22 cellular contexts compared by ENCODE assay signal in genomic region chr9:129273941-129274709, GRCh38.
DNase-seq lines count a peak whose midpoint lies in the region; ATAC-seq, FAIRE-seq and TF ChIP-seq lines count a peak whose summit lies in the region.
"Had no signal": no experiment of that assay in that cellular context is flagged by ENCODE, and none has a peak within 500 bp of the region (broad histone marks: within the 10 kb centered on the region; RNA-seq: fewer than 3 reads in every experiment).

No MANE protein-coding gene starts in this region.

- H3K27me3 ChIP-seq in H1 (replicated peaks in 1 of 4; ENCODE audit: control insufficient read depth in 3 of 4, extremely low read depth in 1 of 4, insufficient read depth in 3 of 4, low read length in 3 of 4) (peaks cover 0 to 2% (median 0%) of the 10 kb centered on the region in 4 experiments; a peak in 3 of 7 replicates), spleen (replicated peaks in 1 of 7) (peaks cover 0 to 34% (median 0%) of the 10 kb centered on the region in 7 donors)
- H3K27me3 ChIP-seq: BE2C, neural progenitor cell, upper lobe of left lung had no signal

- peaks cover 24% of the 10 kb centered on the region for H3K4me1 Mint-ChIP-seq in activated CD4-positive, alpha-beta memory T cell treated with anti-CD3 and anti-CD28 coated beads for 36 hours (ENCODE audit: low read depth)
- H3K4me1 Mint-ChIP-seq in activated CD4-positive, alpha-beta memory T cell treated with anti-CD3 and anti-CD28 coated beads, Interleukin-2, amount 10 ng/mL, durations not matched to agents 7 days and 5 days = peaks cover 30% of the 10 kb centered on the region
- peaks cover 21% of the 10 kb centered on the region for H3K4me1 Mint-ChIP-seq in T-helper 2 cell treated with Interferon-gamma antibody and Interleukin-4, amounts not matched to agents 5 μg/mL and 100 μg/mL, for 36 hours (ENCODE audit: low read depth)
- H3K4me1 Mint-ChIP-seq in natural killer cell = peaks cover 22 to 28% of the 10 kb centered on the region in 2 donors

- H3K23ac ChIP-seq in H1 (ENCODE audit: insufficient read length) = no peak overlapping the region

- H4K5ac ChIP-seq in H1 (ENCODE audit: insufficient read length, low read depth, low read length) = no peak overlapping the region

- no peak overlapping the region for H3K4me3 Mint-ChIP-seq in activated CD4-positive, alpha-beta memory T cell treated with anti-CD3 and anti-CD28 coated beads for 36 hours
- no peak overlapping the region for H3K4me3 Mint-ChIP-seq in activated CD4-positive, alpha-beta memory T cell treated with anti-CD3 and anti-CD28 coated beads, Interleukin-2, amount 10 ng/mL, durations not matched to agents 7 days and 5 days
- no peak overlapping the region for H3K4me3 Mint-ChIP-seq in T-helper 2 cell treated with Interferon-gamma antibody and Interleukin-4, amounts not matched to agents 5 μg/mL and 100 μg/mL, for 36 hours
- no peak overlapping the region for H3K4me3 Mint-ChIP-seq in natural killer cell
- H3K4me3 Mint-ChIP-seq: central memory CD8-positive, alpha-beta T cell; neural progenitor cell had no signal

- TF ChIP-seq POLR2A in H1 (IDR thresholded peaks at IDR 0.05; ENCODE audit: control extremely low read depth in 1 of 2, low read depth in 2 of 2, low read length in 2 of 2) = no peak
- no peak for TF ChIP-seq POLR2A in spleen (IDR thresholded peaks at IDR 0.05)

- ATAC-seq in natural killer cell = no peak
- ATAC-seq: activated naive CD4-positive, alpha-beta T cell treated with anti-CD3 and anti-CD28 coated beads, Interleukin-2, amount 50 U/mL, for 72 hours; GM12878 had no signal

- H3K36me3 ChIP-seq in H1 (ENCODE audit: control insufficient read depth in 2 of 4, insufficient read depth in 4 of 4, low read length in 3 of 4) = no peaks in the 10 kb centered on the region
- H3K36me3 ChIP-seq in spleen = no peaks in the 10 kb centered on the region
- H3K36me3 ChIP-seq: BE2C, neural progenitor cell, prostate gland, upper lobe of left lung had no signal

- no peaks in the 10 kb centered on the region for H3K36me3 Mint-ChIP-seq in activated CD4-positive, alpha-beta memory T cell treated with anti-CD3 and anti-CD28 coated beads for 36 hours
- no peaks in the 10 kb centered on the region for H3K36me3 Mint-ChIP-seq in activated CD4-positive, alpha-beta memory T cell treated with anti-CD3 and anti-CD28 coated beads, Interleukin-2, amount 10 ng/mL, durations not matched to agents 7 days and 5 days (ENCODE audit: low read depth)
- H3K36me3 Mint-ChIP-seq in T-helper 2 cell treated with Interferon-gamma antibody and Interleukin-4, amounts not matched to agents 5 μg/mL and 100 μg/mL, for 36 hours (ENCODE audit: low read depth) = no peaks in the 10 kb centered on the region
- H3K36me3 Mint-ChIP-seq in natural killer cell = no peaks in the 10 kb centered on the region
- H3K36me3 Mint-ChIP-seq: activated naive CD4-positive, alpha-beta T cell treated with anti-CD3 and anti-CD28 coated beads, Interleukin-2, amount 50 U/mL, for 72 hours; neural progenitor cell had no signal

- H2AK5ac ChIP-seq in H1 (ENCODE audit: low read depth, low read length) = no peak overlapping the region

- H3K18ac ChIP-seq in H1 (ENCODE audit: extremely low read depth, low read length) = no peak overlapping the region

- no peak overlapping the region for H3K14ac ChIP-seq in H1 (ENCODE audit: insufficient read length)

- no peak overlapping the region for H3K9ac ChIP-seq in H1 (replicated peaks in 1 of 4; ENCODE audit: extremely low read depth in 1 of 4, low read depth in 3 of 4, low read length in 3 of 4)
- H3K9ac ChIP-seq: neural progenitor cell had no signal

- H4K20me1 ChIP-seq in H1 (replicated peaks in 1 of 2; ENCODE audit: control insufficient read depth in 1 of 2, insufficient read depth in 2 of 2, low read length in 2 of 2) = no peaks in the 10 kb centered on the region

- in situ Hi-C loops in KBM-7 (cut with MboI; ENCODE audit: low pct_unique_long_range_greater_than_20kb, low sequenced_read_pairs) = no loop called here

- H3K79me2 ChIP-seq in H1 (ENCODE audit: control insufficient read depth in 1 of 2, insufficient read depth in 2 of 2, low read length in 2 of 2) = no peaks in the 10 kb centered on the region

- no peak overlapping the region for H3K56ac ChIP-seq in H1 (replicated peaks; ENCODE audit: insufficient read length, low read depth, low read length)

- peak overlapping the region; percentile 19; the same call in 1 of the 2 replicates for H2BK12ac ChIP-seq in H1 (ENCODE audit: low read depth, low read length)

- no peak overlapping the region for H3K4ac ChIP-seq in H1 (replicated peaks; ENCODE audit: insufficient read length, low read depth, low read length)

- H2AFZ ChIP-seq in H1 (ENCODE audit: low read length) = no peak overlapping the region
- H2AFZ ChIP-seq: neural progenitor cell had no signal

- no peak overlapping the region for H2BK5ac ChIP-seq in H1 (ENCODE audit: low read depth, low read length)

- intact Hi-C loops in activated CD4-positive, alpha-beta memory T cell treated with anti-CD3 and anti-CD28 coated beads for 36 hours (cut with micrococcal nuclease) = no loop called here
- intact Hi-C loops in spleen (cut with DNase I; ENCODE audit: low total_unique reads) (no loop called here), natural killer cell (cut with micrococcal nuclease) (no loop called here)

- no peak for FAIRE-seq in H1 (lab: Jason Lieb, UNC)
- FAIRE-seq: GM12878 had no signal

- peaks cover 3% of the 10 kb centered on the region; the same call in 1 of the 2 replicates for H3K23me2 ChIP-seq in H1 (ENCODE audit: low read depth, low read length)

- DNase-seq in activated CD4-positive, alpha-beta memory T cell treated with anti-CD3 and anti-CD28 coated beads for 36 hours = peak; percentile 8
- DNase-seq in activated CD4-positive, alpha-beta memory T cell treated with anti-CD3 and anti-CD28 coated beads, Interleukin-2, amount 10 ng/mL, durations not matched to agents 7 days and 5 days = no peak
- peak; percentile 38 for DNase-seq in KBM-7
- no peak for DNase-seq in H1 (ENCODE audit: low read depth in 1 of 2, low spot score in 2 of 2)
- DNase-seq in spleen = peak; percentile 34
- no peak for DNase-seq in SIG-M5 (lab: John Stamatoyannopoulos, UW)
- DNase-seq in T-helper 2 cell treated with Interferon-gamma antibody and Interleukin-4, amounts not matched to agents 5 μg/mL and 100 μg/mL, for 36 hours (ENCODE audit: low spot score) = no peak
- DNase-seq in natural killer cell = no peak
- DNase-seq: activated CD4-positive, alpha-beta T cell treated with anti-CD3 and anti-CD28 coated beads for 4 hours; BE2C; NCI-H1092 treated with DMSO at 0.1 percent for 48 hours; NCI-H2029; NCI-H345; NCI-H774; Right ventricle myocardium superior had no signal

- no peak overlapping the region for H2BK15ac ChIP-seq in H1 (ENCODE audit: low read length)

- CTCF ChIA-PET in activated CD4-positive, alpha-beta memory T cell treated with anti-CD3 and anti-CD28 coated beads for 36 hours (lab: Charles Lee) = interaction anchor here (0.6 to 1.8 kb wide), 3 partner anchors 100 to 1773 kb away, joined by 3 to 4 read pairs (median 3); no protein-coding TSS in a partner anchor
- CTCF ChIA-PET in activated CD4-positive, alpha-beta memory T cell treated with anti-CD3 and anti-CD28 coated beads, Interleukin-2, amount 10 ng/mL, durations not matched to agents 7 days and 5 days (lab: Charles Lee) = interaction anchor here (1.2 kb wide), 1 partner anchor 99 kb away, joined by 6 read pairs; no protein-coding TSS in a partner anchor
- CTCF ChIA-PET in H1 (lab: Charles Lee; ENCODE audit: partially characterized antibody) = interaction anchor here (0.9 to 1.6 kb wide), 3 partner anchors 91 to 142 kb away, joined by 3 to 5 read pairs (median 3); no protein-coding TSS in a partner anchor

- H3K9me3 ChIP-seq in H1 (ENCODE audit: insufficient read depth in 2 of 2, low read depth in 1 of 2, low read length in 1 of 2) = no peaks in the 10 kb centered on the region
- H3K9me3 ChIP-seq in spleen = no peaks in the 10 kb centered on the region
- H3K9me3 ChIP-seq: BE2C, prostate gland, upper lobe of left lung had no signal

- no peak overlapping the region for H4K8ac ChIP-seq in H1 (ENCODE audit: extremely low read depth, insufficient read depth, low read length)

- WGBS in H1 (ENCODE audit: extremely low coverage in 1 of 2, insufficient coverage in 1 of 2, insufficient read length in 1 of 2, insufficient replicate concordance in 2 of 2, low coverage in 1 of 2, low lambda C conversion rate in 2 of 2, missing lambda C conversion rate in 1 of 2), 2 experiments = 83% methylated on average over 19 of the region's 19 CpGs; no CpG with 5 or more reads in 1 of the 2 experiments
- WGBS in spleen, 5 donors = 79 to 87% (median 86%) methylated on average over 19 of the region's 19 CpGs

- H3K4me3 ChIP-seq in H1 (ENCODE audit: extremely low read depth in 1 of 4, insufficient read depth in 2 of 4, low read depth in 3 of 4, low read length in 4 of 4) (no peak overlapping the region), spleen (no peak overlapping the region)
- H3K4me3 ChIP-seq: GM12878, neural progenitor cell, prostate gland, skin epidermis, upper lobe of left lung had no signal

- H3K4me2 ChIP-seq in H1 (ENCODE audit: insufficient read depth in 1 of 2, low read depth in 2 of 2, low read length in 2 of 2) = no peak overlapping the region
- H3K4me2 ChIP-seq: neural progenitor cell had no signal

- no peak for TF ChIP-seq EP300 in H1 (IDR thresholded peaks at IDR 0.05; ENCODE audit: borderline replicate concordance in 1 of 2, low read depth in 2 of 2, low read length in 2 of 2)

- H3K27ac ChIP-seq in H1 (ENCODE audit: low read depth, low read length) = no peak overlapping the region
- H3K27ac ChIP-seq in spleen = no peak overlapping the region
- H3K27ac ChIP-seq: neural progenitor cell, prostate gland, skin epidermis, upper lobe of left lung had no signal

- POLR2A ChIA-PET in activated CD4-positive, alpha-beta memory T cell treated with anti-CD3 and anti-CD28 coated beads for 36 hours (lab: Charles Lee) = no interaction called here
- POLR2A ChIA-PET in activated CD4-positive, alpha-beta memory T cell treated with anti-CD3 and anti-CD28 coated beads, Interleukin-2, amount 10 ng/mL, durations not matched to agents 7 days and 5 days (lab: Charles Lee) = interaction anchor here (0.9 kb wide), 1 partner anchor 10 kb away, joined by 3 read pairs; no protein-coding TSS in a partner anchor
- POLR2A ChIA-PET in H1 (lab: Charles Lee; ENCODE audit: partially characterized antibody) = no interaction called here

- H2BK20ac ChIP-seq in H1 (ENCODE audit: low read length) = no peak overlapping the region; the same call in 1 of the 2 replicates

- H3K27ac Mint-ChIP-seq in activated CD4-positive, alpha-beta memory T cell treated with anti-CD3 and anti-CD28 coated beads for 36 hours = no peak overlapping the region
- no peak overlapping the region for H3K27ac Mint-ChIP-seq in activated CD4-positive, alpha-beta memory T cell treated with anti-CD3 and anti-CD28 coated beads, Interleukin-2, amount 10 ng/mL, durations not matched to agents 7 days and 5 days
- no peak overlapping the region for H3K27ac Mint-ChIP-seq in T-helper 2 cell treated with Interferon-gamma antibody and Interleukin-4, amounts not matched to agents 5 μg/mL and 100 μg/mL, for 36 hours
- H3K27ac Mint-ChIP-seq in natural killer cell = no peak overlapping the region
- H3K27ac Mint-ChIP-seq: neural progenitor cell had no signal

- TF ChIP-seq CTCF in H1 (IDR thresholded peaks at IDR 0.05; ENCODE audit: control extremely low read depth in 1 of 3, insufficient read depth in 1 of 3, low read depth in 1 of 3, low read length in 3 of 3) = no peak
- no peak for TF ChIP-seq CTCF in spleen (IDR thresholded peaks at IDR 0.05 in 8 of 11, conservative IDR thresholded peaks at IDR 0.05 in 3 of 11)
- no peak for TF ChIP-seq CTCF in natural killer cell (IDR thresholded peaks at IDR 0.05)

- no peak overlapping the region for H2BK120ac ChIP-seq in H1 (replicated peaks; ENCODE audit: low read depth, low read length)

- TF ChIP-seq RAD21 in H1 (IDR thresholded peaks at IDR 0.05 in 1 of 2, conservative IDR thresholded peaks at IDR 0.05 in 1 of 2; ENCODE audit: low read depth in 2 of 2, low read length in 2 of 2) = no peak

- H3K4me1 ChIP-seq in H1 (replicated peaks in 1 of 4; ENCODE audit: control insufficient read depth in 3 of 4, insufficient read depth in 4 of 4, low read length in 3 of 4) (peaks cover 0 to 30% (median 10%) of the 10 kb centered on the region in 4 experiments; a peak in 6 of 7 replicates), spleen (peaks cover 9 to 47% (median 29%) of the 10 kb centered on the region in 6 donors)
- H3K4me1 ChIP-seq: prostate gland had no signal

- H4K91ac ChIP-seq in H1 (replicated peaks; ENCODE audit: insufficient read length, low read length) = no peak overlapping the region

- no peaks in the 10 kb centered on the region for H3K27me3 Mint-ChIP-seq in activated CD4-positive, alpha-beta memory T cell treated with anti-CD3 and anti-CD28 coated beads for 36 hours
- peaks cover 39% of the 10 kb centered on the region for H3K27me3 Mint-ChIP-seq in activated CD4-positive, alpha-beta memory T cell treated with anti-CD3 and anti-CD28 coated beads, Interleukin-2, amount 10 ng/mL, durations not matched to agents 7 days and 5 days
- peaks cover 17% of the 10 kb centered on the region for H3K27me3 Mint-ChIP-seq in T-helper 2 cell treated with Interferon-gamma antibody and Interleukin-4, amounts not matched to agents 5 μg/mL and 100 μg/mL, for 36 hours (ENCODE audit: low read depth)
- peaks cover 12 to 17% of the 10 kb centered on the region in 2 donors for H3K27me3 Mint-ChIP-seq in natural killer cell (ENCODE audit: low read depth in 2 of 2)

- no peaks in the 10 kb centered on the region for H3K79me1 ChIP-seq in H1 (ENCODE audit: low read depth, low read length)

- H3K9me3 Mint-ChIP-seq in activated CD4-positive, alpha-beta memory T cell treated with anti-CD3 and anti-CD28 coated beads for 36 hours = no peaks in the 10 kb centered on the region
- H3K9me3 Mint-ChIP-seq in activated CD4-positive, alpha-beta memory T cell treated with anti-CD3 and anti-CD28 coated beads, Interleukin-2, amount 10 ng/mL, durations not matched to agents 7 days and 5 days = no peaks in the 10 kb centered on the region
- no peaks in the 10 kb centered on the region for H3K9me3 Mint-ChIP-seq in T-helper 2 cell treated with Interferon-gamma antibody and Interleukin-4, amounts not matched to agents 5 μg/mL and 100 μg/mL, for 36 hours
- no peaks in the 10 kb centered on the region for H3K9me3 Mint-ChIP-seq in natural killer cell
- H3K9me3 Mint-ChIP-seq: activated naive CD4-positive, alpha-beta T cell treated with anti-CD3 and anti-CD28 coated beads, Interleukin-2, amount 50 U/mL, for 72 hours; central memory CD8-positive, alpha-beta T cell had no signal

Comparison
In these comparisons a context has a peak if more than half of its experiments do, and no peak if none do; other contexts are left out.
1. DNase-seq: peak in activated CD4-positive, alpha-beta memory T cell treated with anti-CD3 and anti-CD28 coated beads for 36 hours (single experiment), KBM-7 (single experiment) and spleen (single experiment); none in activated CD4-positive, alpha-beta memory T cell treated with anti-CD3 and anti-CD28 coated beads, Interleukin-2, amount 10 ng/mL, durations not matched to agents 7 days and 5 days (single experiment), H1 (0 of 2), SIG-M5 (single experiment), T-helper 2 cell treated with Interferon-gamma antibody and Interleukin-4, amounts not matched to agents 5 μg/mL and 100 μg/mL, for 36 hours (single experiment) and natural killer cell (single experiment).